Comparison of ENCODE assay signal across 20 cellular contexts in genomic region chr19:50673118-50673517, GRCh38. TPM values are rescaled to one million over a fixed set of nuclear protein-coding genes. Genes with fewer than 3 reads are reported as not detected.
DNase-seq lines count a peak whose midpoint lies in the region; ATAC-seq and TF ChIP-seq lines count a peak whose summit lies in the region.
"Had no signal": no experiment of that assay in that cellular context is flagged by ENCODE, and none has a peak within 500 bp of the region (broad histone marks: within the 10 kb centered on the region; RNA-seq: fewer than 3 reads in every experiment).

No MANE protein-coding gene starts in this region.

- H3K4me3 ChIP-seq in H7 (ENCODE audit: insufficient read depth, low read depth, low read length) (no peak overlapping the region), neuronal stem cell (ENCODE audit: low read length in 2 of 2) (no peak overlapping the region)
- H3K4me3 ChIP-seq: A549; BLaER1 treated with 17β-estradiol and CSF1 and Interleukin-3, amounts not matched to agents 10 nM and 100 nM; HAP-1 had no signal

- peaks cover 32% of the 10 kb centered on the region for H3K4me1 Mint-ChIP-seq in WTC11
- H3K4me1 Mint-ChIP-seq in activated CD4-positive, alpha-beta memory T cell treated with anti-CD3 and anti-CD28 coated beads, Interleukin-2, amount 10 ng/mL, durations not matched to agents 7 days and 5 days: no peaks in the 10 kb centered on the region
- H3K4me1 Mint-ChIP-seq: CD14-positive monocyte had no signal

- H3K36me3 ChIP-seq in H7 (replicated peaks; ENCODE audit: control insufficient read depth, insufficient read depth, low read length): no peaks in the 10 kb centered on the region
- H3K36me3 ChIP-seq in neuronal stem cell (replicated peaks in 1 of 2; ENCODE audit: control insufficient read depth in 2 of 2, insufficient read depth in 2 of 2, low read length in 2 of 2): peaks cover 0 to 3% of the 10 kb centered on the region in 2 donors
- H3K36me3 ChIP-seq: HAP-1 had no signal

- H3K4me1 ChIP-seq in neuronal stem cell (ENCODE audit: control insufficient read depth in 2 of 2, insufficient read depth in 1 of 2, low read depth in 1 of 2, low read length in 2 of 2): peaks cover 4% of the 10 kb centered on the region in 2 donors
- H3K4me1 ChIP-seq: BE2C, HAP-1 had no signal

- ATAC-seq in WTC11 (0 out of 2 replicates have a peak, but pooled peaks have one; percentile 12), GM18858 (IDR thresholded peaks at IDR 0.05; ENCODE audit: unreplicated experiment) (no peak), left lobe of liver (no peak)
- ATAC-seq: A549 had no signal

- H3K27ac ChIP-seq in neuronal stem cell (replicated peaks; ENCODE audit: low read length): no peak overlapping the region
- H3K27ac ChIP-seq: A549; BLaER1 treated with 17β-estradiol and CSF1 and Interleukin-3, amounts not matched to agents 10 nM and 100 nM had no signal

- no peak overlapping the region for H3K4me3 Mint-ChIP-seq in WTC11
- no peak overlapping the region for H3K4me3 Mint-ChIP-seq in activated CD4-positive, alpha-beta memory T cell treated with anti-CD3 and anti-CD28 coated beads, Interleukin-2, amount 10 ng/mL, durations not matched to agents 7 days and 5 days
- H3K4me3 Mint-ChIP-seq: CD4-positive, alpha-beta T cell had no signal

- no peaks in the 10 kb centered on the region for H3K36me3 Mint-ChIP-seq in WTC11
- H3K36me3 Mint-ChIP-seq in activated CD4-positive, alpha-beta memory T cell treated with anti-CD3 and anti-CD28 coated beads, Interleukin-2, amount 10 ng/mL, durations not matched to agents 7 days and 5 days (ENCODE audit: low read depth): no peaks in the 10 kb centered on the region

- no peaks in the 10 kb centered on the region for H3K79me1 ChIP-seq in neuronal stem cell (ENCODE audit: low read depth, low read length)

- H4K91ac ChIP-seq in neuronal stem cell (ENCODE audit: low read depth, low read length, poor library complexity): no peak overlapping the region

- no peak overlapping the region for H3K4ac ChIP-seq in neuronal stem cell (ENCODE audit: low read length)

- no peak overlapping the region for H2BK5ac ChIP-seq in neuronal stem cell (ENCODE audit: low read length)

- no peak overlapping the region for H2AFZ ChIP-seq in neuronal stem cell (ENCODE audit: low read length)

- POLR2A ChIA-PET in WTC11 (lab: Charles Lee): no interaction called here
- POLR2A ChIA-PET in activated CD4-positive, alpha-beta memory T cell treated with anti-CD3 and anti-CD28 coated beads, Interleukin-2, amount 10 ng/mL, durations not matched to agents 7 days and 5 days (lab: Charles Lee): no interaction called here

- H3K14ac ChIP-seq in neuronal stem cell (ENCODE audit: low read length): no peak overlapping the region

- H3K27me3 ChIP-seq in H7 (ENCODE audit: control insufficient read depth, insufficient read depth, low read length) (peaks cover 20% of the 10 kb centered on the region; the same call in 1 of the 2 replicates), neuronal stem cell (ENCODE audit: control insufficient read depth in 3 of 3, insufficient read depth in 3 of 3, low read depth in 1 of 3, low read length in 3 of 3) (peaks cover 0 to 43% (median 4%) of the 10 kb centered on the region in 3 experiments)
- H3K27me3 ChIP-seq: BE2C had no signal

- peaks cover 82% of the 10 kb centered on the region for H3K27me3 Mint-ChIP-seq in WTC11 (ENCODE audit: low read depth)
- peaks cover 25% of the 10 kb centered on the region for H3K27me3 Mint-ChIP-seq in activated CD4-positive, alpha-beta memory T cell treated with anti-CD3 and anti-CD28 coated beads, Interleukin-2, amount 10 ng/mL, durations not matched to agents 7 days and 5 days

- H3K9ac ChIP-seq in neuronal stem cell (ENCODE audit: low read depth, low read length, poor library complexity): no peak overlapping the region
- H3K9ac ChIP-seq: BLaER1 treated with 17β-estradiol and CSF1 and Interleukin-3, amounts not matched to agents 10 nM and 100 nM had no signal

- 0 out of 2 replicates have a peak, but pooled peaks cover 4% of the 10 kb centered on the region for H3K9me3 Mint-ChIP-seq in WTC11
- H3K9me3 Mint-ChIP-seq in activated CD4-positive, alpha-beta memory T cell treated with anti-CD3 and anti-CD28 coated beads, Interleukin-2, amount 10 ng/mL, durations not matched to agents 7 days and 5 days: no peaks in the 10 kb centered on the region
- H3K9me3 Mint-ChIP-seq: CD4-positive, alpha-beta T cell had no signal

- WGBS in neuronal stem cell (ENCODE audit: extremely low coverage in 2 of 2, insufficient read length in 2 of 2, insufficient replicate concordance in 1 of 2), 2 donors: no CpG with 5 or more reads among the region's 15 CpGs

- CTCF ChIA-PET in WTC11 (lab: Charles Lee): interaction anchor here (0.6 to 1.2 kb wide), 2 partner anchors 45 to 65 kb away, joined by 3 read pairs; no protein-coding TSS in a partner anchor
- CTCF ChIA-PET in activated CD4-positive, alpha-beta memory T cell treated with anti-CD3 and anti-CD28 coated beads, Interleukin-2, amount 10 ng/mL, durations not matched to agents 7 days and 5 days (lab: Charles Lee): no interaction called here

- no peaks in the 10 kb centered on the region for H3K9me3 ChIP-seq in neuronal stem cell (replicated peaks in 1 of 2; ENCODE audit: control insufficient read depth in 2 of 2, insufficient read depth in 1 of 2, low read depth in 1 of 2, low read length in 2 of 2)
- H3K9me3 ChIP-seq: BE2C; BLaER1 treated with 17β-estradiol and CSF1 and Interleukin-3, amounts not matched to agents 10 nM and 100 nM; HAP-1 had no signal

- no peak overlapping the region for H3K27ac Mint-ChIP-seq in WTC11
- H3K27ac Mint-ChIP-seq in activated CD4-positive, alpha-beta memory T cell treated with anti-CD3 and anti-CD28 coated beads, Interleukin-2, amount 10 ng/mL, durations not matched to agents 7 days and 5 days: no peak overlapping the region
- H3K27ac Mint-ChIP-seq: CD4-positive, alpha-beta T cell had no signal

- peak overlapping the region; percentile 81 for H3K23ac ChIP-seq in neuronal stem cell (ENCODE audit: low read depth, low read length, poor library complexity)

- no peak overlapping the region for H4K8ac ChIP-seq in neuronal stem cell (ENCODE audit: low read depth, low read length)

- peak overlapping the region; percentile 10 for H2BK12ac ChIP-seq in neuronal stem cell (ENCODE audit: low read length)

- H3K4me2 ChIP-seq in neuronal stem cell (ENCODE audit: insufficient read depth, low read length, poor library complexity, severe bottlenecking): no peak overlapping the region
- H3K4me2 ChIP-seq: A549; BLaER1 treated with 17β-estradiol and CSF1 and Interleukin-3, amounts not matched to agents 10 nM and 100 nM had no signal

- H2BK120ac ChIP-seq in neuronal stem cell (ENCODE audit: low read depth, low read length): no peak overlapping the region

- H2BK15ac ChIP-seq in neuronal stem cell (ENCODE audit: low read length): no peak overlapping the region

- no peak for TF ChIP-seq CTCF in WTC11 (IDR thresholded peaks at IDR 0.05)

- H2AK5ac ChIP-seq in neuronal stem cell (ENCODE audit: low read depth, low read length): no peak overlapping the region

- H3K18ac ChIP-seq in neuronal stem cell (ENCODE audit: low read length): peak overlapping the region; percentile 83

- DNase-seq in H7: peak; percentile 46
- no peak for DNase-seq in WTC11 (ENCODE audit: low spot score)
- no peak for DNase-seq in neuronal stem cell (ENCODE audit: low spot score)
- DNase-seq in activated CD4-positive, alpha-beta memory T cell treated with anti-CD3 and anti-CD28 coated beads, Interleukin-2, amount 10 ng/mL, durations not matched to agents 7 days and 5 days: no peak
- no peak for DNase-seq in left lobe of liver (ENCODE audit: low spot score)
- DNase-seq: 8988T; ACHN; AML-193; BE2C; Calu3; CD4-positive, alpha-beta T cell; COR-L47; DMS53; DMS79 treated with DMSO at 0.1 percent for 48 hours; GF-D8 had no signal

TF ChIP-seq in WTC11, 78 proteins besides CTCF, POLR2A, EP300 and RAD21:
- TF ChIP-seq MXD4 (CRISPR knock-in tag; IDR thresholded peaks at IDR 0.05; ENCODE audit: borderline replicate concordance): no peak
- TF ChIP-seq ZNF671 (CRISPR knock-in tag; IDR thresholded peaks at IDR 0.05): no peak
- no peak for TF ChIP-seq ESRRA (CRISPR knock-in tag; IDR thresholded peaks at IDR 0.05; ENCODE audit: borderline replicate concordance)
- TF ChIP-seq ATF1 (CRISPR knock-in tag; IDR thresholded peaks at IDR 0.05): no peak
- no peak for TF ChIP-seq SOX15 (CRISPR knock-in tag; IDR thresholded peaks at IDR 0.05)
TF ChIP-seq in WTC11: peak in this region for 0.

RNA-seq across cellular contexts. Expression of gene C19orf81, which starts 23.9 kb away (rescaled TPM):
- total RNA-seq in H7 (2014; rRNA removed; shearing (Covaris generic)): 7.8 and 8.0 TPM in 2 replicates
- 22.4 to 24.5 TPM (median 22.9 TPM) in 3 replicates for total RNA-seq in WTC11 (2021)
- 32.6 TPM for polyA plus RNA-seq in neuronal stem cell (2013, experiment 1 of 2)
- polyA plus RNA-seq in neuronal stem cell (2013, experiment 2 of 2): 31.3 TPM
- not detected for total RNA-seq in activated CD4-positive, alpha-beta memory T cell treated with anti-CD3 and anti-CD28 coated beads, Interleukin-2, amount 10 ng/mL, durations not matched to agents 7 days and 5 days
- total RNA-seq in left lobe of liver: not detected
- total RNA-seq: Calu3; CD4-positive, alpha-beta T cell had no signal
- polyA plus RNA-seq: CD14-positive monocyte had no signal

RNA-seq across cellular contexts. Expression of gene SYT3, which starts 33.4 kb away (rescaled TPM):
- total RNA-seq in H7 (2014; rRNA removed; shearing (Covaris generic)): 0.66 and 1.8 TPM in 2 replicates
- total RNA-seq in WTC11 (2021) (14.6 to 21.7 TPM (median 20.1 TPM) in 3 replicates), left lobe of liver (not detected)
- 2.6 TPM for polyA plus RNA-seq in neuronal stem cell (2013, experiment 1 of 2)
- 2.5 TPM for polyA plus RNA-seq in neuronal stem cell (2013, experiment 2 of 2)
- not detected for total RNA-seq in activated CD4-positive, alpha-beta memory T cell treated with anti-CD3 and anti-CD28 coated beads, Interleukin-2, amount 10 ng/mL, durations not matched to agents 7 days and 5 days
- total RNA-seq: Calu3; CD4-positive, alpha-beta T cell had no signal
- polyA plus RNA-seq: CD14-positive monocyte had no signal

RNA-seq across cellular contexts. Expression of gene SHANK1, which starts 46.5 kb away (rescaled TPM):
- 0.35 and 0.67 TPM in 2 replicates for total RNA-seq in H7 (2014; rRNA removed; shearing (Covaris generic))
- total RNA-seq in WTC11 (2021): 3.9 to 8.7 TPM (median 5.0 TPM) in 3 replicates
- polyA plus RNA-seq in neuronal stem cell (2013, experiment 1 of 2): 6.2 TPM
- polyA plus RNA-seq in neuronal stem cell (2013, experiment 2 of 2): 5.9 TPM
- total RNA-seq in activated CD4-positive, alpha-beta memory T cell treated with anti-CD3 and anti-CD28 coated beads, Interleukin-2, amount 10 ng/mL, durations not matched to agents 7 days and 5 days: not detected
- total RNA-seq in left lobe of liver: 0.23 TPM
- total RNA-seq: Calu3; CD4-positive, alpha-beta T cell had no signal
- polyA plus RNA-seq: CD14-positive monocyte had no signal

RNA-seq across cellular contexts. Expression of gene CLEC11A, which starts 50.0 kb away (rescaled TPM):
- 4.7 and 7.1 TPM in 2 replicates for total RNA-seq in H7 (2014; rRNA removed; shearing (Covaris generic))
- total RNA-seq in WTC11 (2021): 7.6 to 9.5 TPM (median 8.2 TPM) in 3 replicates
- 12.3 TPM for polyA plus RNA-seq in neuronal stem cell (2013, experiment 1 of 2)
- 12.3 TPM for polyA plus RNA-seq in neuronal stem cell (2013, experiment 2 of 2)
- under 1 TPM; 0.43 to 0.65 TPM for total RNA-seq in activated CD4-positive, alpha-beta memory T cell treated with anti-CD3 and anti-CD28 coated beads, Interleukin-2, amount 10 ng/mL, durations not matched to agents 7 days and 5 days
- 2.8 TPM for total RNA-seq in left lobe of liver
